20 cellular contexts compared by ENCODE assay signal in genomic region chr3:183701744-183702143, GRCh38. TPM values are rescaled to one million over a fixed set of nuclear protein-coding genes. Genes with fewer than 3 reads are reported as not detected.
DNase-seq lines count a peak whose midpoint lies in the region; ATAC-seq and TF ChIP-seq lines count a peak whose summit lies in the region.
"Had no signal": no experiment of that assay in that cellular context is flagged by ENCODE, and none has a peak within 500 bp of the region (broad histone marks: within the 10 kb centered on the region; RNA-seq: fewer than 3 reads in every experiment).

No MANE protein-coding gene starts in this region.

- H3K4ac ChIP-seq in IMR-90 (ENCODE audit: low read depth, low read length): no peak overlapping the region

- no peak for ATAC-seq in IMR-90 (ENCODE audit: low read depth)
- ATAC-seq in GM19455 (IDR thresholded peaks at IDR 0.05; ENCODE audit: unreplicated experiment): no peak
- ATAC-seq: activated naive CD4-positive, alpha-beta T cell treated with anti-CD3 and anti-CD28 coated beads, Interleukin-2, amount 50 U/mL, for 72 hours; left ventricle myocardium superior; right cardiac atrium had no signal

- WGBS in IMR-90 (ENCODE audit: extremely low coverage in 2 of 2, insufficient read length in 1 of 2), 2 experiments: 90% methylated on average over 2 of the region's 5 CpGs; no CpG with 5 or more reads in 1 of the 2 experiments

- peaks cover 77% of the 10 kb centered on the region for H4K20me1 ChIP-seq in IMR-90 (ENCODE audit: insufficient read depth, low read length)

- H3K27ac Mint-ChIP-seq in neural crest cell (ENCODE audit: unreplicated experiment): no peak overlapping the region

- POLR2A ChIA-PET in IMR-90 (lab: Charles Lee; ENCODE audit: unreplicated experiment): no interaction called here

- no peak overlapping the region for H2BK5ac ChIP-seq in IMR-90 (ENCODE audit: low read depth, low read length, poor library complexity, severe bottlenecking)

- H2AK5ac ChIP-seq in IMR-90 (ENCODE audit: low read depth, low read length): no peak overlapping the region

- no peak overlapping the region for H3K14ac ChIP-seq in IMR-90 (replicated peaks; ENCODE audit: low read depth, low read length)

- peaks cover 11% of the 10 kb centered on the region for H3K36me3 Mint-ChIP-seq in neural crest cell (ENCODE audit: low read depth)

- H3K9ac ChIP-seq in IMR-90 (ENCODE audit: low read depth, low read length): no peak overlapping the region

- H3K36me3 ChIP-seq in IMR-90 (ENCODE audit: control insufficient read depth, insufficient read depth, low read length): peaks cover 3% of the 10 kb centered on the region; the same call in 1 of the 2 replicates

- no peak overlapping the region for H2BK20ac ChIP-seq in IMR-90 (ENCODE audit: low read depth, low read length)

- H3K9me3 ChIP-seq in IMR-90 (ENCODE audit: control insufficient read depth, insufficient read depth, low read length): no peaks in the 10 kb centered on the region

- H2BK15ac ChIP-seq in IMR-90 (ENCODE audit: low read depth, low read length): no peak overlapping the region

- TF ChIP-seq CTCF in IMR-90 (conservative IDR thresholded peaks at IDR 0.05; ENCODE audit: low read depth, low read length): no peak
- no peak for TF ChIP-seq CTCF in epithelial cell of esophagus (IDR thresholded peaks at IDR 0.05; ENCODE audit: insufficient read depth, low read depth, low read length, missing control alignments)
- no peak for TF ChIP-seq CTCF in neural crest cell (conservative IDR thresholded peaks at IDR 0.05)

- H3K27ac ChIP-seq in IMR-90 (ENCODE audit: insufficient read depth, low read length): no peak overlapping the region

- H2AFZ ChIP-seq in IMR-90 (replicated peaks; ENCODE audit: low read length, poor library complexity): no peak overlapping the region

- in situ Hi-C loops in IMR-90 (cut with MboI; ENCODE audit: low sequenced_read_pairs): no loop called here

- CTCF ChIA-PET in IMR-90 (lab: Yijun Ruan, JAX): no interaction called here

- dilution Hi-C loops in IMR-90 (cut with HindIII; ENCODE audit: low sequenced_read_pairs, unreplicated experiment): no loop called here

- no peaks in the 10 kb centered on the region for H3K9me3 Mint-ChIP-seq in neural crest cell
- H3K9me3 Mint-ChIP-seq: activated naive CD4-positive, alpha-beta T cell treated with anti-CD3 and anti-CD28 coated beads, Interleukin-2, amount 50 U/mL, for 72 hours had no signal

- H2AK9ac ChIP-seq in IMR-90 (replicated peaks; ENCODE audit: low read depth, low read length, poor library complexity): no peak overlapping the region

- H3K23ac ChIP-seq in IMR-90 (ENCODE audit: low read depth, low read length): peak overlapping the region; percentile 2

- H3K4me1 Mint-ChIP-seq in neural crest cell: peaks cover 57% of the 10 kb centered on the region

- H3K79me1 ChIP-seq in IMR-90 (ENCODE audit: low read depth in 1 of 2, low read length in 2 of 2): peaks cover 5 to 65% of the 10 kb centered on the region in 2 experiments

- peak; percentile 13 for DNase-seq in DMS79 (lab: John Stamatoyannopoulos, UW)
- no peak for DNase-seq in IMR-90
- peak; percentile 88 for DNase-seq in epithelial cell of esophagus (ENCODE audit: low read depth)
- no peak for DNase-seq in neural crest cell (ENCODE audit: low read depth, low spot score)
- no peak for DNase-seq in mesenteric fat pad (ENCODE audit: low spot score)
- no peak for DNase-seq in posterior vena cava (ENCODE audit: low spot score)
- DNase-seq in medulla oblongata (ENCODE audit: extremely low spot score): no peak
- DNase-seq: activated CD4-positive, alpha-beta T cell treated with anti-CD3 and anti-CD28 coated beads for 48 hours; DMS153; KG1; left ventricle myocardium superior; NCI-H1092; NCI-H1930; NCI-H526 treated with DMSO at 0.1 percent for 48 hours; nucleus accumbens; right cardiac atrium; substantia nigra; T-helper 1 cell had no signal

- no peak overlapping the region for H2BK120ac ChIP-seq in IMR-90 (ENCODE audit: low read depth, low read length)

- no peak overlapping the region for H4K91ac ChIP-seq in IMR-90 (ENCODE audit: insufficient read depth, low read depth, low read length)

- H3K56ac ChIP-seq in IMR-90 (ENCODE audit: extremely low read depth, insufficient read depth, low read length): no peak overlapping the region

- H3K4me3 ChIP-seq in IMR-90 (ENCODE audit: insufficient read depth, low read depth, low read length) (no peak overlapping the region), epithelial cell of esophagus (ENCODE audit: low read length) (no peak overlapping the region)

- H3K4me3 Mint-ChIP-seq in neural crest cell: peak overlapping the region; percentile 41

- TF ChIP-seq RAD21 in IMR-90 (IDR thresholded peaks at IDR 0.05; ENCODE audit: low read length): no peak

- peaks cover 7% of the 10 kb centered on the region for H3K9me1 ChIP-seq in IMR-90 (ENCODE audit: insufficient read depth, low read length)

- TF ChIP-seq POLR2A in IMR-90 (IDR thresholded peaks at IDR 0.05; ENCODE audit: low read depth, low read length): no peak

- intact Hi-C loops in IMR-90 (cut with micrococcal nuclease) (loop anchor here (2.0 kb wide), 1 partner anchor 219 kb away; no protein-coding TSS in a partner anchor), posterior vena cava (cut with DNase I) (no loop called here)

- H3K4me1 ChIP-seq in IMR-90 (ENCODE audit: control insufficient read depth, insufficient read depth, low read length): peaks cover 2% of the 10 kb centered on the region

- H3K18ac ChIP-seq in IMR-90 (ENCODE audit: low read depth, low read length): no peak overlapping the region

- H4K8ac ChIP-seq in IMR-90 (ENCODE audit: low read depth in 2 of 2, low read length in 2 of 2): no peak overlapping the region

- no peak overlapping the region for H4K5ac ChIP-seq in IMR-90 (ENCODE audit: low read depth, low read length)

- BruUV-seq in IMR-90 (replicated peaks; lab: Mats Ljungman, UMichigan): no TSS peak

- no peaks in the 10 kb centered on the region for H3K27me3 Mint-ChIP-seq in neural crest cell (ENCODE audit: low read depth)

- H3K27me3 ChIP-seq in IMR-90 (ENCODE audit: control insufficient read depth, insufficient read depth, low read length): no peaks in the 10 kb centered on the region

- no peak overlapping the region for H3K4me2 ChIP-seq in IMR-90 (ENCODE audit: low read depth, low read length)

TF ChIP-seq in IMR-90, 13 proteins besides CTCF, POLR2A, EP300 and RAD21:
- TF ChIP-seq ELK1 (IDR thresholded peaks at IDR 0.05; ENCODE audit: borderline replicate concordance, low read depth, low read length) (no peak), MAZ (IDR thresholded peaks at IDR 0.05; ENCODE audit: borderline replicate concordance, low read depth, low read length) (no peak), CEBPB (IDR thresholded peaks at IDR 0.05; ENCODE audit: low read depth, low read length) (no peak), MXI1 (IDR thresholded peaks at IDR 0.05; ENCODE audit: borderline replicate concordance, low read depth, low read length) (no peak), NFE2L2 (IDR thresholded peaks at IDR 0.05; ENCODE audit: low read depth, low read length) (no peak), RFX5 (IDR thresholded peaks at IDR 0.05; ENCODE audit: low read depth, low read length) (no peak), BHLHE40 (IDR thresholded peaks at IDR 0.05; ENCODE audit: low read depth, low read length) (no peak), SMC3 (IDR thresholded peaks at IDR 0.05; ENCODE audit: low read depth, low read length) (no peak), RCOR1 (IDR thresholded peaks at IDR 0.05; ENCODE audit: insufficient replicate concordance, low read length) (no peak), FOS (IDR thresholded peaks at IDR 0.05; ENCODE audit: low read depth, low read length) (no peak), CHD1 (IDR thresholded peaks at IDR 0.05; ENCODE audit: low read depth, low read length) (no peak), MAFK (IDR thresholded peaks at IDR 0.05; ENCODE audit: low read depth, low read length) (no peak)
- TF ChIP-seq, protein P1, sequence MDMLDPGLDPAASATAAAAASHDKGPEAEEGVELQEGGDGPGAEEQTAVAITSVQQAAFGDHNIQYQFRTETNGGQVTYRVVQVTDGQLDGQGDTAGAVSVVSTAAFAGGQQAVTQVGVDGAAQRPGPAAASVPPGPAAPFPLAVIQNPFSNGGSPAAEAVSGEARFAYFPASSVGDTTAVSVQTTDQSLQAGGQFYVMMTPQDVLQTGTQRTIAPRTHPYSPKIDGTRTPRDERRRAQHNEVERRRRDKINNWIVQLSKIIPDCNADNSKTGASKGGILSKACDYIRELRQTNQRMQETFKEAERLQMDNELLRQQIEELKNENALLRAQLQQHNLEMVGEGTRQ (IDR thresholded peaks at IDR 0.05; ENCODE audit: low read depth, low read length): no peak

RNA-seq across cellular contexts. Expression of gene YEATS2, which starts 4.1 kb away (rescaled TPM):
- total RNA-seq in IMR-90 (2012; rRNA removed): 43.0 and 45.0 TPM in 2 replicates
- polyA plus RNA-seq in IMR-90 (2012; rRNA removed): 30.1 and 32.0 TPM in 2 replicates
- polyA plus RNA-seq in IMR-90 (2012; cell fraction: cytosol; rRNA removed): 15.6 and 18.5 TPM in 2 replicates
- 45.8 and 75.8 TPM in 2 replicates for polyA plus RNA-seq in IMR-90 (2012; cell fraction: nucleus; rRNA removed; ENCODE audit: low replicate concordance)
- 61.9 and 64.6 TPM in 2 replicates for total RNA-seq in neural crest cell
- total RNA-seq in mesenteric fat pad: 21.4 TPM
- total RNA-seq in posterior vena cava: 10 to 100 TPM; 20.8 to 23.6 TPM

Comparison
In these comparisons a context has a peak if more than half of its experiments do, and no peak if none do; other contexts are left out.
1. DNase-seq: peak in DMS79 (single experiment) and epithelial cell of esophagus (single experiment); none in IMR-90 (single experiment), neural crest cell (single experiment), mesenteric fat pad (single experiment), posterior vena cava (single experiment) and medulla oblongata (single experiment).